Comparison of ENCODE assay signal across 1 cellular context in genomic region chr6:2857580-2858337, GRCh38.
TF ChIP-seq lines count a peak whose summit lies in the region.

No MANE protein-coding gene starts in this region.

TF ChIP-seq in HEK293, 187 proteins besides CTCF, POLR2A, EP300 and RAD21 (continued from another document):
- no peak for TF ChIP-seq ZNF513 (tag by site-specific recombination; IDR thresholded peaks at IDR 0.05)
- no peak for TF ChIP-seq ZNF664 (tag by site-specific recombination; IDR thresholded peaks at IDR 0.05)
- no peak for TF ChIP-seq ZFP3 (tag by site-specific recombination; IDR thresholded peaks at IDR 0.05; ENCODE audit: low read depth)
- TF ChIP-seq OSR2 (tag by site-specific recombination; IDR thresholded peaks at IDR 0.05) = no peak
- TF ChIP-seq OVOL3 (tag by site-specific recombination; IDR thresholded peaks at IDR 0.05) = no peak
- TF ChIP-seq ZFP41 (tag by site-specific recombination; IDR thresholded peaks at IDR 0.05; ENCODE audit: borderline replicate concordance) = no peak
- no peak for TF ChIP-seq ZNF112 (tag by site-specific recombination; IDR thresholded peaks at IDR 0.05)
- no peak for TF ChIP-seq ZNF521 (tag by site-specific recombination; IDR thresholded peaks at IDR 0.05)
- TF ChIP-seq ZSCAN4 (tag by site-specific recombination; IDR thresholded peaks at IDR 0.05) = no peak
- TF ChIP-seq ZNF121 (tag by site-specific recombination; IDR thresholded peaks at IDR 0.05) = no peak
- no peak for TF ChIP-seq ZNF549 (tag by site-specific recombination; IDR thresholded peaks at IDR 0.05)
- TF ChIP-seq ZNF404 (tag by site-specific recombination; IDR thresholded peaks at IDR 0.05) = no peak
- peak; percentile 57; the same call in 1 of the 2 replicates for TF ChIP-seq KLF1 (tag by site-specific recombination; IDR thresholded peaks at IDR 0.05)
- no peak for TF ChIP-seq ZNF2 (tag by site-specific recombination; IDR thresholded peaks at IDR 0.05)
- TF ChIP-seq ZBTB20 (tag by site-specific recombination; IDR thresholded peaks at IDR 0.05) = peak; percentile 75
- no peak for TF ChIP-seq ZBTB1 (tag by site-specific recombination; IDR thresholded peaks at IDR 0.05)
- TF ChIP-seq ZNF157 (tag by site-specific recombination; IDR thresholded peaks at IDR 0.05) = no peak
- TF ChIP-seq SCRT1 (tag by site-specific recombination; IDR thresholded peaks at IDR 0.05; ENCODE audit: borderline replicate concordance) = no peak
- no peak for TF ChIP-seq GFI1B (tag by site-specific recombination; IDR thresholded peaks at IDR 0.05)
- peak; percentile 19; the same call in 1 of the 2 replicates for TF ChIP-seq ZFHX2 (tag by site-specific recombination; conservative IDR thresholded peaks at IDR 0.05)
- TF ChIP-seq ZNF514 (tag by site-specific recombination; IDR thresholded peaks at IDR 0.05) = no peak
- no peak for TF ChIP-seq KLF8 (tag by site-specific recombination; IDR thresholded peaks at IDR 0.05)
- TF ChIP-seq ZNF155 (tag by site-specific recombination; IDR thresholded peaks at IDR 0.05) = no peak
- TF ChIP-seq ZSCAN16 (tag by site-specific recombination; IDR thresholded peaks at IDR 0.05) = no peak
- TF ChIP-seq YY2 (tag by site-specific recombination; IDR thresholded peaks at IDR 0.05) = no peak
- no peak for TF ChIP-seq ZNF473 (tag by site-specific recombination; IDR thresholded peaks at IDR 0.05)
- TF ChIP-seq EGR2 (tag by site-specific recombination; IDR thresholded peaks at IDR 0.05; ENCODE audit: low read depth) = no peak; the same call in none of the 2 replicates
- TF ChIP-seq ZNF140 (tag by site-specific recombination; IDR thresholded peaks at IDR 0.05) = no peak
